Comparison of ENCODE assay signal across 19 cellular contexts in the genomic region with DNA sequence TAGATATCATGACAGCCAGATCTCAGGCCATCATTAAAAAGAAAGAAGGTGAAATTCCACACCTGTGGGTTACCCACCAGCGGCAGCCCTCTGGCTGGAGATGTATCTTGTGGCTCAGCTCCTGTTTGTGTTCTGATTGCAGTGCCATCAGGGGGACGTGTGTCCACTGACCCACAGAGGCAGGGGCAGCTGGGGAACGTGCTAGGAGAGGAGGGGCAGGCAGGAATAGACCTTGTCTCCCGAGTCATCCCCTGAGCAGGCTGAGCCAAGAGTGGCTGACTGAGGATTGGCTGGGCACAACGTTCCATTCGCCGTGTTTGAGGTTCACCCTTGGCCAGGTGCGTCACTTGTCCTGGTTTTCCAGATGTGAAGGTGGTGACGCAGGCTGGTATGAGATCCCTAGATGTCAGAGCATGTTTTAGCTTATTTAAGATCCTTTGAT. TPM values are rescaled to one million over a fixed set of nuclear protein-coding genes. Genes with fewer than 3 reads are reported as not detected.
DNase-seq lines count a peak whose midpoint lies in the region; ATAC-seq, FAIRE-seq and TF ChIP-seq lines count a peak whose summit lies in the region.
"Had no signal": no experiment of that assay in that cellular context is flagged by ENCODE, and none has a peak within 500 bp of the region (broad histone marks: within the 10 kb centered on the region; RNA-seq: fewer than 3 reads in every experiment).

No MANE protein-coding gene starts in this region.

- no peaks in the 10 kb centered on the region for H3K36me3 Mint-ChIP-seq in activated naive CD8-positive, alpha-beta T cell
- no peaks in the 10 kb centered on the region for H3K36me3 Mint-ChIP-seq in activated naive CD8-positive, alpha-beta T cell treated with anti-CD3 and anti-CD28 coated beads, Interleukin-2, amount 50 U/mL, for 24 hours (ENCODE audit: low read depth)
- H3K36me3 Mint-ChIP-seq in activated T-helper 17 cell treated with anti-CD3 and anti-CD28 coated beads, Interleukin-2, amount 50 U/mL, for 72 hours (ENCODE audit: low read depth): no peaks in the 10 kb centered on the region
- H3K36me3 Mint-ChIP-seq: CD14-positive monocyte had no signal

- no peak overlapping the region for H3K4me3 Mint-ChIP-seq in activated naive CD8-positive, alpha-beta T cell
- no peak overlapping the region for H3K4me3 Mint-ChIP-seq in activated naive CD8-positive, alpha-beta T cell treated with anti-CD3 and anti-CD28 coated beads, Interleukin-2, amount 50 U/mL, for 24 hours
- no peak overlapping the region for H3K4me3 Mint-ChIP-seq in activated T-helper 17 cell treated with anti-CD3 and anti-CD28 coated beads, Interleukin-2, amount 50 U/mL, for 72 hours
- H3K4me3 Mint-ChIP-seq: CD14-positive monocyte had no signal

- H3K36me3 ChIP-seq in H1 (ENCODE audit: control insufficient read depth in 2 of 4, insufficient read depth in 4 of 4, low read length in 3 of 4): peaks cover 0 to 8% (median under 1%) of the 10 kb centered on the region in 4 experiments; a peak in 2 of 8 replicates
- H3K36me3 ChIP-seq in neuronal stem cell (replicated peaks in 1 of 2; ENCODE audit: control insufficient read depth in 2 of 2, insufficient read depth in 2 of 2, low read length in 2 of 2): peaks cover 6 to 11% of the 10 kb centered on the region in 2 donors

- no peak for DNase-seq in activated naive CD8-positive, alpha-beta T cell treated with anti-CD3 and anti-CD28 coated beads, Interleukin-2, amount 50 U/mL, for 24 hours
- DNase-seq in H1 (ENCODE audit: low read depth in 1 of 2, low spot score in 2 of 2) (no peak), neuronal stem cell (ENCODE audit: low spot score) (no peak)
- no peak for DNase-seq in stimulated activated CD4-positive, alpha-beta T cell treated with anti-CD3 and anti-CD28 coated beads, Interleukin-4, amount 100 ng/mL, for 24 hours
- DNase-seq: 8988T, COR-L47, DMS153, GOT3, Karpas-422, MM.1S, NCI-H1105 treated with DMSO at 0.1 percent for 48 hours, NCI-H187, NCI-H446 had no signal

- peaks cover 2% of the 10 kb centered on the region for H3K4me1 Mint-ChIP-seq in activated naive CD8-positive, alpha-beta T cell (ENCODE audit: low read depth)
- no peaks in the 10 kb centered on the region for H3K4me1 Mint-ChIP-seq in activated naive CD8-positive, alpha-beta T cell treated with anti-CD3 and anti-CD28 coated beads, Interleukin-2, amount 50 U/mL, for 24 hours
- no peaks in the 10 kb centered on the region for H3K4me1 Mint-ChIP-seq in activated T-helper 17 cell treated with anti-CD3 and anti-CD28 coated beads, Interleukin-2, amount 50 U/mL, for 72 hours
- H3K4me1 Mint-ChIP-seq: CD14-positive monocyte had no signal

- peak overlapping the region; percentile 88; the same call in 1 of the 2 replicates for H2AK5ac ChIP-seq in H1 (ENCODE audit: low read depth, low read length)
- peak overlapping the region; percentile 60 for H2AK5ac ChIP-seq in neuronal stem cell (ENCODE audit: low read depth, low read length)

- H3K4me3 ChIP-seq in H1 (ENCODE audit: extremely low read depth in 1 of 4, insufficient read depth in 2 of 4, low read depth in 3 of 4, low read length in 4 of 4) (no peak overlapping the region), neuronal stem cell (ENCODE audit: low read length in 2 of 2) (no peak overlapping the region)
- H3K4me3 ChIP-seq: SK-N-MC had no signal

- H3K79me2 ChIP-seq in H1 (ENCODE audit: control insufficient read depth in 1 of 2, insufficient read depth in 2 of 2, low read length in 2 of 2): no peaks in the 10 kb centered on the region

- peaks cover 3% of the 10 kb centered on the region; the same call in 1 of the 2 replicates for H3K23me2 ChIP-seq in H1 (ENCODE audit: low read depth, low read length)

- H4K8ac ChIP-seq in H1 (ENCODE audit: extremely low read depth, insufficient read depth, low read length) (no peak overlapping the region), neuronal stem cell (ENCODE audit: low read depth, low read length) (no peak overlapping the region)

- CTCF ChIA-PET in H1 (lab: Charles Lee; ENCODE audit: partially characterized antibody): interaction anchor here (0.8 to 1.7 kb wide), 5 partner anchors 9 to 79 kb away, joined by 3 to 5 read pairs (median 4); partner anchors contain the start of gene BCAS4

- H2AFZ ChIP-seq in H1 (ENCODE audit: low read length): no peak overlapping the region
- H2AFZ ChIP-seq in neuronal stem cell (ENCODE audit: low read length): no peak overlapping the region

- H3K27ac ChIP-seq in H1 (ENCODE audit: low read depth, low read length): no peak overlapping the region
- H3K27ac ChIP-seq in neuronal stem cell (replicated peaks; ENCODE audit: low read length): no peak overlapping the region
- H3K27ac ChIP-seq: SK-N-MC had no signal

- H4K20me1 ChIP-seq in H1 (replicated peaks in 1 of 2; ENCODE audit: control insufficient read depth in 1 of 2, insufficient read depth in 2 of 2, low read length in 2 of 2): no peaks in the 10 kb centered on the region

- H2BK120ac ChIP-seq in H1 (replicated peaks; ENCODE audit: low read depth, low read length): no peak overlapping the region
- no peak overlapping the region for H2BK120ac ChIP-seq in neuronal stem cell (ENCODE audit: low read depth, low read length)

- peaks cover 6 to 25% (median 16%) of the 10 kb centered on the region in 4 experiments for H3K4me1 ChIP-seq in H1 (replicated peaks in 1 of 4; ENCODE audit: control insufficient read depth in 3 of 4, insufficient read depth in 4 of 4, low read length in 3 of 4)
- peaks cover 26 to 35% of the 10 kb centered on the region in 2 donors for H3K4me1 ChIP-seq in neuronal stem cell (ENCODE audit: control insufficient read depth in 2 of 2, insufficient read depth in 1 of 2, low read depth in 1 of 2, low read length in 2 of 2)

- H2BK15ac ChIP-seq in H1 (ENCODE audit: low read length) (peak overlapping the region; percentile 24; the same call in 1 of the 2 replicates), neuronal stem cell (ENCODE audit: low read length) (peak overlapping the region; percentile 71)

- TF ChIP-seq CTCF in H1 (IDR thresholded peaks at IDR 0.05; ENCODE audit: control extremely low read depth in 1 of 3, insufficient read depth in 1 of 3, low read depth in 1 of 3, low read length in 3 of 3): no peak

- FAIRE-seq in H1 (lab: Jason Lieb, UNC): no peak

- H3K79me1 ChIP-seq in H1 (ENCODE audit: low read depth, low read length) (no peaks in the 10 kb centered on the region), neuronal stem cell (ENCODE audit: low read depth, low read length) (peaks cover 9% of the 10 kb centered on the region)

- TF ChIP-seq POLR2A in H1 (IDR thresholded peaks at IDR 0.05; ENCODE audit: control extremely low read depth in 1 of 2, low read depth in 2 of 2, low read length in 2 of 2): no peak

- no peak for TF ChIP-seq EP300 in H1 (IDR thresholded peaks at IDR 0.05; ENCODE audit: borderline replicate concordance in 1 of 2, low read depth in 2 of 2, low read length in 2 of 2)

- H3K18ac ChIP-seq in H1 (ENCODE audit: extremely low read depth, low read length): no peak overlapping the region
- H3K18ac ChIP-seq in neuronal stem cell (ENCODE audit: low read length): peak overlapping the region; percentile 2

- H3K56ac ChIP-seq in H1 (replicated peaks; ENCODE audit: insufficient read length, low read depth, low read length): no peak overlapping the region

- H2BK12ac ChIP-seq in H1 (ENCODE audit: low read depth, low read length): 0 out of 2 replicates have a peak overlapping the region, but pooled peaks have one; percentile 39
- no peak overlapping the region for H2BK12ac ChIP-seq in neuronal stem cell (ENCODE audit: low read length)

- no peak overlapping the region for H4K5ac ChIP-seq in H1 (ENCODE audit: insufficient read length, low read depth, low read length)

- TF ChIP-seq RAD21 in H1 (IDR thresholded peaks at IDR 0.05 in 1 of 2, conservative IDR thresholded peaks at IDR 0.05 in 1 of 2; ENCODE audit: low read depth in 2 of 2, low read length in 2 of 2): no peak

- no peak overlapping the region for H3K14ac ChIP-seq in H1 (ENCODE audit: insufficient read length)
- H3K14ac ChIP-seq in neuronal stem cell (ENCODE audit: low read length): no peak overlapping the region

- POLR2A ChIA-PET in H1 (lab: Charles Lee; ENCODE audit: partially characterized antibody): interaction anchor here (0.8 to 7.9 kb wide), 3 partner anchors 13 to 50 kb away, joined by 3 to 87 read pairs (median 3); no protein-coding TSS in a partner anchor

- peak overlapping the region; percentile 8; the same call in 1 of the 2 replicates for H2BK5ac ChIP-seq in H1 (ENCODE audit: low read depth, low read length)
- H2BK5ac ChIP-seq in neuronal stem cell (ENCODE audit: low read length): no peak overlapping the region

- no peak for ATAC-seq in activated naive CD8-positive, alpha-beta T cell treated with anti-CD3 and anti-CD28 coated beads, Interleukin-2, amount 50 U/mL, for 24 hours
- ATAC-seq in activated T-helper 17 cell treated with anti-CD3 and anti-CD28 coated beads, Interleukin-2, amount 50 U/mL, for 72 hours (replicated peaks): no peak
- ATAC-seq in HG03025 (IDR thresholded peaks at IDR 0.05; ENCODE audit: low FRiP score, unreplicated experiment): no peak
- no peak for ATAC-seq in GM21576 (IDR thresholded peaks at IDR 0.05; ENCODE audit: unreplicated experiment)

- H3K9me3 ChIP-seq in H1 (ENCODE audit: insufficient read depth in 2 of 2, low read depth in 1 of 2, low read length in 1 of 2) (no peaks in the 10 kb centered on the region), neuronal stem cell (replicated peaks in 1 of 2; ENCODE audit: control insufficient read depth in 2 of 2, insufficient read depth in 1 of 2, low read depth in 1 of 2, low read length in 2 of 2) (no peaks in the 10 kb centered on the region)

- no peak overlapping the region for H3K4me2 ChIP-seq in H1 (ENCODE audit: insufficient read depth in 1 of 2, low read depth in 2 of 2, low read length in 2 of 2)
- H3K4me2 ChIP-seq in neuronal stem cell (ENCODE audit: insufficient read depth, low read length, poor library complexity, severe bottlenecking): no peak overlapping the region

- H3K27ac Mint-ChIP-seq in activated naive CD8-positive, alpha-beta T cell: peak overlapping the region; percentile 28
- no peak overlapping the region for H3K27ac Mint-ChIP-seq in activated naive CD8-positive, alpha-beta T cell treated with anti-CD3 and anti-CD28 coated beads, Interleukin-2, amount 50 U/mL, for 24 hours
- H3K27ac Mint-ChIP-seq in activated T-helper 17 cell treated with anti-CD3 and anti-CD28 coated beads, Interleukin-2, amount 50 U/mL, for 72 hours: no peak overlapping the region
- H3K27ac Mint-ChIP-seq: CD14-positive monocyte had no signal

- H3K27me3 Mint-ChIP-seq in activated naive CD8-positive, alpha-beta T cell: no peaks in the 10 kb centered on the region
- H3K27me3 Mint-ChIP-seq in activated naive CD8-positive, alpha-beta T cell treated with anti-CD3 and anti-CD28 coated beads, Interleukin-2, amount 50 U/mL, for 24 hours: no peaks in the 10 kb centered on the region
- H3K27me3 Mint-ChIP-seq in activated T-helper 17 cell treated with anti-CD3 and anti-CD28 coated beads, Interleukin-2, amount 50 U/mL, for 72 hours: no peaks in the 10 kb centered on the region

- no peak overlapping the region for H2BK20ac ChIP-seq in H1 (ENCODE audit: low read length)

- H3K23ac ChIP-seq in H1 (ENCODE audit: insufficient read length) (no peak overlapping the region), neuronal stem cell (ENCODE audit: low read depth, low read length, poor library complexity) (no peak overlapping the region)

- no peaks in the 10 kb centered on the region for H3K9me3 Mint-ChIP-seq in activated naive CD8-positive, alpha-beta T cell (ENCODE audit: low read depth)
- no peaks in the 10 kb centered on the region for H3K9me3 Mint-ChIP-seq in activated naive CD8-positive, alpha-beta T cell treated with anti-CD3 and anti-CD28 coated beads, Interleukin-2, amount 50 U/mL, for 24 hours
- no peaks in the 10 kb centered on the region for H3K9me3 Mint-ChIP-seq in activated T-helper 17 cell treated with anti-CD3 and anti-CD28 coated beads, Interleukin-2, amount 50 U/mL, for 72 hours
- H3K9me3 Mint-ChIP-seq: CD14-positive monocyte had no signal

- H3K27me3 ChIP-seq in H1 (replicated peaks in 1 of 4; ENCODE audit: control insufficient read depth in 3 of 4, extremely low read depth in 1 of 4, insufficient read depth in 3 of 4, low read length in 3 of 4) (no peaks in the 10 kb centered on the region), neuronal stem cell (ENCODE audit: control insufficient read depth in 3 of 3, insufficient read depth in 3 of 3, low read depth in 1 of 3, low read length in 3 of 3) (no peaks in the 10 kb centered on the region)

- H3K9ac ChIP-seq in H1 (replicated peaks in 1 of 4; ENCODE audit: extremely low read depth in 1 of 4, low read depth in 3 of 4, low read length in 3 of 4) (no peak overlapping the region), neuronal stem cell (ENCODE audit: low read depth, low read length, poor library complexity) (no peak overlapping the region)

- H3K4ac ChIP-seq in H1 (replicated peaks; ENCODE audit: insufficient read length, low read depth, low read length) (no peak overlapping the region), neuronal stem cell (ENCODE audit: low read length) (no peak overlapping the region)

- 93% methylated on average over 9 of the region's 9 CpGs; no CpG with 5 or more reads in 1 of the 2 experiments for WGBS in H1 (ENCODE audit: extremely low coverage in 1 of 2, insufficient coverage in 1 of 2, insufficient read length in 1 of 2, insufficient replicate concordance in 2 of 2, low coverage in 1 of 2, low lambda C conversion rate in 2 of 2, missing lambda C conversion rate in 1 of 2), 2 experiments
- WGBS in neuronal stem cell (ENCODE audit: extremely low coverage in 2 of 2, insufficient read length in 2 of 2, insufficient replicate concordance in 1 of 2), 2 donors: no CpG with 5 or more reads among the region's 9 CpGs

- H4K91ac ChIP-seq in H1 (replicated peaks; ENCODE audit: insufficient read length, low read length): no peak overlapping the region
- H4K91ac ChIP-seq in neuronal stem cell (ENCODE audit: low read depth, low read length, poor library complexity): no peak overlapping the region

RNA-seq across cellular contexts. Expression of gene ADNP, which starts 57.7 kb away (rescaled TPM):
- total RNA-seq in H1 (2021; fragmentation: NEBNext Ultra II Directional; extraction: Animal tissue kit (Norgen Biotek cat#: 25700)): 123 and 129 TPM in 2 replicates
- 21.1 and 31.6 TPM in 2 replicates for polyA plus RNA-seq in H1 (2011; rRNA removed)
- 34.0 TPM for polyA plus RNA-seq in H1 (2011; cell fraction: cytosol; rRNA removed)
- polyA plus RNA-seq in H1 (2011; cell fraction: nucleus; rRNA removed): 35.9 TPM
- polyA plus RNA-seq in H1 (2012, experiment 1 of 2): 72.1 to 113 TPM (median 81.0 TPM) in 4 replicates
- 10.8 TPM for polyA plus RNA-seq in H1 (2012, experiment 2 of 2)
- 72.0 TPM for polyA plus RNA-seq in H1 (2013, experiment 1 of 2)
- 69.3 TPM for polyA plus RNA-seq in H1 (2013, experiment 2 of 2)
- 69.9 and 98.9 TPM in 2 replicates for polyA minus RNA-seq in H1 (2011; rRNA and poly(A)+ RNA removed)
- 58.9 TPM for polyA minus RNA-seq in H1 (2011; cell fraction: cytosol; rRNA and poly(A)+ RNA removed)
- polyA minus RNA-seq in H1 (2011; cell fraction: nucleus; rRNA and poly(A)+ RNA removed): 74.3 TPM
- polyA plus RNA-seq in neuronal stem cell (2013, experiment 1 of 2): 96.1 TPM
- 95.9 TPM for polyA plus RNA-seq in neuronal stem cell (2013, experiment 2 of 2)
- 10 to 100 TPM; 57.9 to 75.4 TPM for total RNA-seq in activated T-helper 17 cell treated with anti-CD3 and anti-CD28 coated beads, Interleukin-2, amount 50 U/mL, for 72 hours
